ENCODE assay signal across 8 cellular contexts in genomic region chr7:85021090-85021704, GRCh38.
DNase-seq lines count a peak whose midpoint lies in the region; ATAC-seq and FAIRE-seq lines count a peak whose summit lies in the region.
"Had no signal": no experiment of that assay in that cellular context is flagged by ENCODE, and none has a peak within 500 bp of the region (broad histone marks: within the 10 kb centered on the region; RNA-seq: fewer than 3 reads in every experiment).

No MANE protein-coding gene starts in this region.

- H3K27ac Mint-ChIP-seq in T-helper 17 cell, result no peak overlapping the region

- no peaks in the 10 kb centered on the region for H3K27me3 ChIP-seq in GM23248 (replicated peaks; ENCODE audit: insufficient read depth)

- FAIRE-seq in endometrium (lab: Jason Lieb, UNC), result peak; percentile 69

- DNase-seq in GM23248 (peak; percentile 55), NCI-H2171 treated with DMSO at 0.1 percent for 48 hours (lab: John Stamatoyannopoulos, UW) (peak; percentile 55), renal cortical epithelial cell (ENCODE audit: low read depth) (peak; percentile 33), T-helper 17 cell (no peak), retina (no peak)

- H3K4me3 ChIP-seq in GM23248, result no peak overlapping the region
- H3K4me3 ChIP-seq: lung had no signal

- H4K20me1 ChIP-seq in GM23248 (ENCODE audit: insufficient read depth), result no peaks in the 10 kb centered on the region

- H3K9ac ChIP-seq in GM23248, result no peak overlapping the region

- no peaks in the 10 kb centered on the region for H3K9me2 ChIP-seq in GM23248 (ENCODE audit: insufficient read depth)

- H3K27me3 Mint-ChIP-seq in T-helper 17 cell, result no peaks in the 10 kb centered on the region

- H3K79me2 ChIP-seq in GM23248 (ENCODE audit: insufficient read depth), result no peaks in the 10 kb centered on the region

- H3K27ac ChIP-seq in GM23248, result no peak overlapping the region

- WGBS in GM23248 (ENCODE audit: low coverage in 1 of 2, low lambda C conversion rate in 2 of 2, missing lambda C conversion rate in 2 of 2), 2 experiments, result 93 to 96% methylated on average over 4 of the region's 4 CpGs

- H3K4me1 ChIP-seq in GM23248 (ENCODE audit: insufficient read depth), result no peaks in the 10 kb centered on the region

- no peaks in the 10 kb centered on the region for H3K36me3 Mint-ChIP-seq in T-helper 17 cell (ENCODE audit: low read depth)

- H3K4me2 ChIP-seq in GM23248 (ENCODE audit: unreplicated experiment), result no peak overlapping the region

- no peaks in the 10 kb centered on the region for H3K36me3 ChIP-seq in GM23248 (ENCODE audit: low read depth)

- no peak overlapping the region for H2AFZ ChIP-seq in GM23248

- H3K4me1 Mint-ChIP-seq in T-helper 17 cell, result no peaks in the 10 kb centered on the region

- ATAC-seq in GM19351 (IDR thresholded peaks at IDR 0.05; ENCODE audit: unreplicated experiment) (no peak), T-helper 17 cell (no peak)

- no peaks in the 10 kb centered on the region for H3F3A ChIP-seq in GM23248 (ENCODE audit: insufficient read depth)

- in situ Hi-C loops in GM23248 (cut with MboI), result loop anchor here (10.0 kb wide), 2 partner anchors 826 to 1076 kb away; partner anchors contain the start of gene SEMA3A

- H3K9me3 ChIP-seq in GM23248 (ENCODE audit: low read depth), result no peaks in the 10 kb centered on the region
- H3K9me3 ChIP-seq in T-helper 17 cell (ENCODE audit: control insufficient read depth, low read length, poor library complexity, severe bottlenecking), result no peaks in the 10 kb centered on the region

- H3K4me3 Mint-ChIP-seq in T-helper 17 cell, result no peak overlapping the region

Comparison
In these comparisons a context has a peak if more than half of its experiments do, and no peak if none do; other contexts are left out.
1. DNase-seq: peak in GM23248 (single experiment), NCI-H2171 treated with DMSO at 0.1 percent for 48 hours (single experiment) and renal cortical epithelial cell (single experiment); none in T-helper 17 cell (0 of 3) and retina (single experiment).